8 cellular contexts compared by ENCODE assay signal in genomic region chr12:49098035-49098451, GRCh38. TPM values are rescaled to one million over a fixed set of nuclear protein-coding genes. Genes with fewer than 3 reads are reported as not detected.
DNase-seq lines count a peak whose midpoint lies in the region; ATAC-seq and TF ChIP-seq lines count a peak whose summit lies in the region.

No MANE protein-coding gene starts in this region.

- peak; percentile 33 for ATAC-seq in stimulated activated naive CD8-positive, alpha-beta T cell treated with anti-CD3 and anti-CD28 coated beads, Interleukin-15, Interleukin-2, amounts not matched to agents 100 U/mL and 50 U/mL, for 24 hours
- no peak for ATAC-seq in GM18870 (IDR thresholded peaks at IDR 0.05; ENCODE audit: unreplicated experiment)

- no peak overlapping the region for H3K9ac ChIP-seq in Loucy (ENCODE audit: low read depth, low read length, poor library complexity, severe bottlenecking)
- H3K9ac ChIP-seq in colonic mucosa (ENCODE audit: low read depth in 2 of 2, low read length in 2 of 2): no peak overlapping the region

- H3K4me3 ChIP-seq in Loucy (ENCODE audit: low read length, poor library complexity, severe bottlenecking) (no peak overlapping the region), colonic mucosa (no peak overlapping the region)

- H3K4me2 ChIP-seq in Loucy (ENCODE audit: low read depth, low read length, poor library complexity, severe bottlenecking): no peak overlapping the region

- DNase-seq in GF-D8 (lab: John Stamatoyannopoulos, UW): peak; percentile 5
- peak; percentile 39 to 54 for DNase-seq in activated CD4-positive, alpha-beta T cell treated with anti-CD3 and anti-CD28 coated beads for 24 hours (ENCODE audit: low read depth in 2 of 2)
- DNase-seq in colonic mucosa: peak; percentile 49
- peak in 1 of 2 experiments; percentile 67 for DNase-seq in mesothelial cell of epicardium (ENCODE audit: low spot score in 2 of 2, unreplicated experiment in 2 of 2)
- DNase-seq in stimulated activated naive CD8-positive, alpha-beta T cell treated with anti-CD3 and anti-CD28 coated beads, Interleukin-15, Interleukin-2, amounts not matched to agents 100 U/mL and 50 U/mL, for 24 hours: peak; percentile 72
- DNase-seq in NCI-H1092 treated with DMSO at 0.1 percent for 48 hours (lab: John Stamatoyannopoulos, UW): no peak

- H3K4me1 ChIP-seq in Loucy (ENCODE audit: insufficient read depth, low read length, poor library complexity, severe bottlenecking) (no peaks in the 10 kb centered on the region), colonic mucosa (peaks cover 3% of the 10 kb centered on the region)

- no peaks in the 10 kb centered on the region for H3K27me3 ChIP-seq in Loucy (ENCODE audit: insufficient read depth, low read length, poor library complexity, severe bottlenecking)
- peaks cover 16% of the 10 kb centered on the region for H3K27me3 ChIP-seq in colonic mucosa

- no peaks in the 10 kb centered on the region for H3F3A ChIP-seq in Loucy (ENCODE audit: low read depth)

- H3K9me3 ChIP-seq in Loucy (ENCODE audit: insufficient read depth, low read depth, low read length) (no peaks in the 10 kb centered on the region), colonic mucosa (no peaks in the 10 kb centered on the region)

- no peak overlapping the region for H3K4me3 Mint-ChIP-seq in mesothelial cell of epicardium

- H3K9me2 ChIP-seq in Loucy (replicated peaks; ENCODE audit: low read depth, low read length): no peaks in the 10 kb centered on the region

- H4K20me1 ChIP-seq in Loucy (ENCODE audit: insufficient read depth, low read length, poor library complexity, severe bottlenecking): no peaks in the 10 kb centered on the region

- no peak overlapping the region for H3K27ac ChIP-seq in colonic mucosa

- H3K9me3 Mint-ChIP-seq in mesothelial cell of epicardium: no peaks in the 10 kb centered on the region

- peaks cover 10% of the 10 kb centered on the region for H3K4me1 Mint-ChIP-seq in mesothelial cell of epicardium

- H3K36me3 ChIP-seq in Loucy (ENCODE audit: insufficient read depth, low read length) (peaks cover 40% of the 10 kb centered on the region; the same call in 1 of the 2 replicates), colonic mucosa (peaks cover 18% of the 10 kb centered on the region)

- peaks cover 31% of the 10 kb centered on the region for H3K27me3 Mint-ChIP-seq in mesothelial cell of epicardium (ENCODE audit: low read depth)

- H2AFZ ChIP-seq in Loucy (ENCODE audit: low read length): no peak overlapping the region

- H3K27ac Mint-ChIP-seq in mesothelial cell of epicardium: no peak overlapping the region

- TF ChIP-seq CTCF in Loucy (conservative IDR thresholded peaks at IDR 0.05; ENCODE audit: low read length) (peak; percentile 91), colonic mucosa (IDR thresholded peaks at IDR 0.05) (peak; percentile 72), mesothelial cell of epicardium (IDR thresholded peaks at IDR 0.05; ENCODE audit: unreplicated experiment) (peak; percentile 88)

- intact Hi-C loops in colonic mucosa (cut with DNase I): loop anchor here (5.0 kb wide), 1 partner anchor 36 kb away; the partner anchor contains the start of gene KMT2D

- H3K79me2 ChIP-seq in Loucy (ENCODE audit: insufficient read depth, low read length): no peaks in the 10 kb centered on the region

- H3K36me3 Mint-ChIP-seq in mesothelial cell of epicardium: peaks cover 45% of the 10 kb centered on the region

RNA-seq across cellular contexts. Expression of gene DHH, which starts 3.4 kb away (rescaled TPM):
- total RNA-seq in colonic mucosa (under 1 TPM; 0.29 to 0.52 TPM), mesothelial cell of epicardium (0.38 to 0.63 TPM (median 0.49 TPM) in 3 replicates)

RNA-seq across cellular contexts. Expression of gene LMBR1L, which starts 12.6 kb away (rescaled TPM):
- total RNA-seq in colonic mucosa (10 to 100 TPM; 36.9 to 38.2 TPM), mesothelial cell of epicardium (142 to 160 TPM (median 149 TPM) in 3 replicates)

RNA-seq across cellular contexts. Expression of gene RHEBL1, which starts 28.3 kb away (rescaled TPM):
- under 1 TPM; 0.27 to 0.32 TPM for total RNA-seq in colonic mucosa
- 0.43 to 0.60 TPM (median 0.53 TPM) in 3 replicates for total RNA-seq in mesothelial cell of epicardium

RNA-seq across cellular contexts. Expression of gene TUBA1B, which starts 33.2 kb away (rescaled TPM):
- total RNA-seq in colonic mucosa (1,000 to 10,000 TPM in 1 of 2 donors, 100 to 1,000 TPM in 1; 445 to 1,717 TPM), mesothelial cell of epicardium (745 to 765 TPM (median 754 TPM) in 3 replicates)

RNA-seq across cellular contexts. Expression of gene KMT2D, which starts 37.4 kb away (rescaled TPM):
- total RNA-seq in colonic mucosa: 10 to 100 TPM; 50.2 to 87.5 TPM
- 125 to 137 TPM (median 136 TPM) in 3 replicates for total RNA-seq in mesothelial cell of epicardium
